2 cellular contexts compared by ENCODE assay signal in genomic region chr1:40107290-40107959, GRCh38.
TF ChIP-seq lines count a peak whose summit lies in the region.

No MANE protein-coding gene starts in this region.

TF ChIP-seq in HCT116, 20 proteins besides CTCF, POLR2A, EP300 and RAD21:
- TF ChIP-seq ELF1 (IDR thresholded peaks at IDR 0.05; ENCODE audit: borderline replicate concordance, low read depth) (no peak), EGR1 (IDR thresholded peaks at IDR 0.05; ENCODE audit: low read depth) (no peak), ATF3 (IDR thresholded peaks at IDR 0.05) (0 out of 2 replicates have a peak, but pooled peaks have one; percentile 43), MAX (IDR thresholded peaks at IDR 0.05) (0 out of 2 replicates have a peak, but pooled peaks have one; percentile 26), SIN3A (IDR thresholded peaks at IDR 0.05; ENCODE audit: low read depth) (peak; percentile 76), FOSL1 (IDR thresholded peaks at IDR 0.05; ENCODE audit: low read depth) (peak; percentile 91), YY1 (IDR thresholded peaks at IDR 0.05; ENCODE audit: extremely low read depth, insufficient replicate concordance, low read depth, low read length) (peak; percentile 53), EZH2phosphoT487 (IDR thresholded peaks at IDR 0.05; ENCODE audit: borderline replicate concordance) (no peak), CEBPB (IDR thresholded peaks at IDR 0.05; ENCODE audit: low read depth) (peak; percentile 68), SP1 (IDR thresholded peaks at IDR 0.05; ENCODE audit: low read depth) (peak; percentile 95), EZH2 (IDR thresholded peaks at IDR 0.05) (no peak), ZNF274 (IDR thresholded peaks at IDR 0.05; ENCODE audit: low read depth, low read length) (no peak), ZFX (IDR thresholded peaks at IDR 0.05) (no peak), ZBTB33 (IDR thresholded peaks at IDR 0.05; ENCODE audit: extremely low read depth, insufficient replicate concordance, low read length) (no peak), JUND (IDR thresholded peaks at IDR 0.05) (peak; percentile 97), REST (IDR thresholded peaks at IDR 0.05; ENCODE audit: low read depth) (no peak), POLR2AphosphoS5 (IDR thresholded peaks at IDR 0.05; ENCODE audit: low read depth, low read length) (peak; percentile 57; the same call in 1 of the 2 replicates), CBX3 (IDR thresholded peaks at IDR 0.05; ENCODE audit: low read depth) (peak; percentile 84), SRF (IDR thresholded peaks at IDR 0.05; ENCODE audit: low read depth) (peak; percentile 57), TCF7L2 (IDR thresholded peaks at IDR 0.05; ENCODE audit: borderline replicate concordance, extremely low read depth, insufficient read depth, insufficient read length) (peak; percentile 20)
TF ChIP-seq in HCT116: peak in this region for 12.

TF ChIP-seq in SK-N-SH treated with all-trans-retinoic acid at 6 μM for 48 hours, 23 proteins besides CTCF, POLR2A, EP300 and RAD21:
- TF ChIP-seq ZC3H10 (CRISPR knock-in tag; IDR thresholded peaks at IDR 0.05) (no peak), CSRNP3 (CRISPR knock-in tag; IDR thresholded peaks at IDR 0.05) (no peak), ESRRG (CRISPR knock-in tag; IDR thresholded peaks at IDR 0.05) (no peak), CSDC2 (CRISPR knock-in tag; IDR thresholded peaks at IDR 0.05) (no peak), PATZ1 (CRISPR knock-in tag; IDR thresholded peaks at IDR 0.05; ENCODE audit: borderline replicate concordance) (no peak), ZFP30 (CRISPR knock-in tag; IDR thresholded peaks at IDR 0.05) (no peak), ARNTL (CRISPR knock-in tag; IDR thresholded peaks at IDR 0.05; ENCODE audit: borderline replicate concordance, low read depth) (no peak), RARB (CRISPR knock-in tag; IDR thresholded peaks at IDR 0.05) (no peak), BACH2 (CRISPR knock-in tag; IDR thresholded peaks at IDR 0.05; ENCODE audit: borderline replicate concordance) (no peak), TOX (CRISPR knock-in tag; IDR thresholded peaks at IDR 0.05; ENCODE audit: borderline replicate concordance) (no peak), SNAI2 (CRISPR knock-in tag; IDR thresholded peaks at IDR 0.05) (no peak), TSHZ2 (CRISPR knock-in tag; IDR thresholded peaks at IDR 0.05) (no peak)
